Comparison of ENCODE assay signal across 8 cellular contexts in the genomic region with DNA sequence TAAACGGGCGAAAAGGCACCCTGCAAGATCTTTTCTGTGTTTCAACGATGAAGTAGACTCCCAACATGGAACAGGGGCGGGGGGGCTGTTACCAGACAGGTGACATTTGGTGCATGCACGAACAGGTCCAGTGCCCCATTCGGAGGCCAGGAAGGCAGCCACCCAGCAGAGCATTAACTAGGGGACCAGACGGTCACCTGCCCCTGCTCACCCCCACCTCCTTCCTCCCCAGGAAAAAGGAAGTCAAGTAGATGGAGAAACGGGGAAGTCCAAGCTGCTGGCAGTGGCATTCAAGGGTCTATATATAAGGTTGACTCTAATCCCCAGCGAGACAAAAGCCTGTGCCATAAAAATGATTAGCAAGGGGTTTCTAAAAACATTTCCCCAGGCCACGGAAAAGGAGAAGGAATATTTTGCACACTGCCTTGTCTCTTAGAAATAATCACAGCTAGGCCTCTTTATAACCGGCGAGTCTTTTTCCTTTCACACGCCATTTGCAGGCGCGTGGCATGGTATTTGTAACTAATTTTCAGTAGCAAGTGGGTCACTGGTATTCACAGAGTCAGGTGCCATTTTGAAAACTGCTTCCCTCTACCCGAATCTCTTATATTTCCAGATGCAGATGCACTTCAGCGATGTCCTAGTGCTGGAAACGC. TPM values are rescaled to one million over a fixed set of nuclear protein-coding genes. Genes with fewer than 3 reads are reported as not detected.
DNase-seq lines count a peak whose midpoint lies in the region; ATAC-seq and TF ChIP-seq lines count a peak whose summit lies in the region.

No MANE protein-coding gene starts in this region.

- TF ChIP-seq CTCF in WTC11 (IDR thresholded peaks at IDR 0.05) (no peak), endothelial cell (IDR thresholded peaks at IDR 0.05; ENCODE audit: unreplicated experiment) (no peak), psoas muscle (IDR thresholded peaks at IDR 0.05) (no peak)

- no peaks in the 10 kb centered on the region for H3K4me1 ChIP-seq in psoas muscle

- H3K27ac Mint-ChIP-seq in WTC11 (no peak overlapping the region), endothelial cell (ENCODE audit: unreplicated experiment) (peak overlapping the region; percentile 96)

- intact Hi-C loops in psoas muscle (cut with DNase I) = no loop called here

- peak overlapping the region; percentile 80 for H3K27ac ChIP-seq in psoas muscle

- H3K4me3 ChIP-seq in psoas muscle = peak overlapping the region; percentile 73

- H3K27me3 ChIP-seq in psoas muscle (ENCODE audit: insufficient read depth in 3 of 3, low read length in 2 of 3) = peaks cover 0 to 36% (median 0%) of the 10 kb centered on the region in 3 donors

- H3K9me3 ChIP-seq in psoas muscle = no peaks in the 10 kb centered on the region

- DNase-seq in NCI-H748 (lab: John Stamatoyannopoulos, UW; ENCODE audit: unreplicated experiment) = peak; percentile 30
- no peak for DNase-seq in NCI-H748 treated with DMSO at 0.1 percent for 48 hours (lab: John Stamatoyannopoulos, UW)
- DNase-seq in WTC11 (ENCODE audit: low spot score) = no peak
- no peak for DNase-seq in endothelial cell (ENCODE audit: low spot score)
- no peak for DNase-seq in psoas muscle
- DNase-seq in left lobe of liver (ENCODE audit: low spot score) = no peak

- no peaks in the 10 kb centered on the region for H3K27me3 Mint-ChIP-seq in WTC11 (ENCODE audit: low read depth)
- peaks cover 3% of the 10 kb centered on the region for H3K27me3 Mint-ChIP-seq in endothelial cell (ENCODE audit: unreplicated experiment)

- peaks cover 54% of the 10 kb centered on the region for H3K4me1 Mint-ChIP-seq in WTC11
- H3K4me1 Mint-ChIP-seq in endothelial cell (ENCODE audit: unreplicated experiment) = peaks cover 34% of the 10 kb centered on the region

- H3K36me3 ChIP-seq in psoas muscle (ENCODE audit: insufficient read depth in 1 of 2, low read depth in 1 of 2) = no peaks in the 10 kb centered on the region

- 56 to 59% (median 57%) methylated on average over 16 to 18 of the region's 18 CpGs for WGBS in psoas muscle, 3 donors

- ATAC-seq in WTC11 (no peak), psoas muscle (no peak), HG03095 (IDR thresholded peaks at IDR 0.05; ENCODE audit: unreplicated experiment) (no peak), GM21717 (IDR thresholded peaks at IDR 0.05; ENCODE audit: unreplicated experiment) (no peak), left lobe of liver (no peak)

- POLR2A ChIA-PET in WTC11 (lab: Charles Lee) = interaction anchor here (1.0 kb wide), 2 partner anchors 19 to 248 kb away, joined by 3 read pairs; no protein-coding TSS in a partner anchor

- H3K4me3 Mint-ChIP-seq in WTC11 = peak overlapping the region; percentile 93
- H3K4me3 Mint-ChIP-seq in endothelial cell (ENCODE audit: unreplicated experiment) = peak overlapping the region; percentile 96

- H3K9me3 Mint-ChIP-seq in WTC11 (no peaks in the 10 kb centered on the region), endothelial cell (ENCODE audit: unreplicated experiment) (no peaks in the 10 kb centered on the region)

- CTCF ChIA-PET in WTC11 (lab: Charles Lee) = no interaction called here

- H3K36me3 Mint-ChIP-seq in WTC11 = peaks cover 26% of the 10 kb centered on the region
- peaks cover 17% of the 10 kb centered on the region for H3K36me3 Mint-ChIP-seq in endothelial cell (ENCODE audit: low read depth, unreplicated experiment)

TF ChIP-seq in WTC11, 78 proteins besides CTCF, POLR2A, EP300 and RAD21 (continues in another document):
- TF ChIP-seq NR1H2 (CRISPR knock-in tag; IDR thresholded peaks at IDR 0.05) (no peak), ETV6 (CRISPR knock-in tag; IDR thresholded peaks at IDR 0.05) (no peak), AFF4 (CRISPR knock-in tag; IDR thresholded peaks at IDR 0.05; ENCODE audit: borderline replicate concordance) (no peak), ATF3 (CRISPR knock-in tag; conservative IDR thresholded peaks at IDR 0.05) (no peak), ZNF263 (CRISPR knock-in tag; IDR thresholded peaks at IDR 0.05; ENCODE audit: low read depth) (no peak)
- TF ChIP-seq, protein P1, sequence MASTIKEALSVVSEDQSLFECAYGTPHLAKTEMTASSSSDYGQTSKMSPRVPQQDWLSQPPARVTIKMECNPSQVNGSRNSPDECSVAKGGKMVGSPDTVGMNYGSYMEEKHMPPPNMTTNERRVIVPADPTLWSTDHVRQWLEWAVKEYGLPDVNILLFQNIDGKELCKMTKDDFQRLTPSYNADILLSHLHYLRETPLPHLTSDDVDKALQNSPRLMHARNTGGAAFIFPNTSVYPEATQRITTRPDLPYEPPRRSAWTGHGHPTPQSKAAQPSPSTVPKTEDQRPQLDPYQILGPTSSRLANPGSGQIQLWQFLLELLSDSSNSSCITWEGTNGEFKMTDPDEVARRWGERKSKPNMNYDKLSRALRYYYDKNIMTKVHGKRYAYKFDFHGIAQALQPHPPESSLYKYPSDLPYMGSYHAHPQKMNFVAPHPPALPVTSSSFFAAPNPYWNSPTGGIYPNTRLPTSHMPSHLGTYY (CRISPR knock-in tag; IDR thresholded peaks at IDR 0.05) = no peak
- TF ChIP-seq, protein P2, sequence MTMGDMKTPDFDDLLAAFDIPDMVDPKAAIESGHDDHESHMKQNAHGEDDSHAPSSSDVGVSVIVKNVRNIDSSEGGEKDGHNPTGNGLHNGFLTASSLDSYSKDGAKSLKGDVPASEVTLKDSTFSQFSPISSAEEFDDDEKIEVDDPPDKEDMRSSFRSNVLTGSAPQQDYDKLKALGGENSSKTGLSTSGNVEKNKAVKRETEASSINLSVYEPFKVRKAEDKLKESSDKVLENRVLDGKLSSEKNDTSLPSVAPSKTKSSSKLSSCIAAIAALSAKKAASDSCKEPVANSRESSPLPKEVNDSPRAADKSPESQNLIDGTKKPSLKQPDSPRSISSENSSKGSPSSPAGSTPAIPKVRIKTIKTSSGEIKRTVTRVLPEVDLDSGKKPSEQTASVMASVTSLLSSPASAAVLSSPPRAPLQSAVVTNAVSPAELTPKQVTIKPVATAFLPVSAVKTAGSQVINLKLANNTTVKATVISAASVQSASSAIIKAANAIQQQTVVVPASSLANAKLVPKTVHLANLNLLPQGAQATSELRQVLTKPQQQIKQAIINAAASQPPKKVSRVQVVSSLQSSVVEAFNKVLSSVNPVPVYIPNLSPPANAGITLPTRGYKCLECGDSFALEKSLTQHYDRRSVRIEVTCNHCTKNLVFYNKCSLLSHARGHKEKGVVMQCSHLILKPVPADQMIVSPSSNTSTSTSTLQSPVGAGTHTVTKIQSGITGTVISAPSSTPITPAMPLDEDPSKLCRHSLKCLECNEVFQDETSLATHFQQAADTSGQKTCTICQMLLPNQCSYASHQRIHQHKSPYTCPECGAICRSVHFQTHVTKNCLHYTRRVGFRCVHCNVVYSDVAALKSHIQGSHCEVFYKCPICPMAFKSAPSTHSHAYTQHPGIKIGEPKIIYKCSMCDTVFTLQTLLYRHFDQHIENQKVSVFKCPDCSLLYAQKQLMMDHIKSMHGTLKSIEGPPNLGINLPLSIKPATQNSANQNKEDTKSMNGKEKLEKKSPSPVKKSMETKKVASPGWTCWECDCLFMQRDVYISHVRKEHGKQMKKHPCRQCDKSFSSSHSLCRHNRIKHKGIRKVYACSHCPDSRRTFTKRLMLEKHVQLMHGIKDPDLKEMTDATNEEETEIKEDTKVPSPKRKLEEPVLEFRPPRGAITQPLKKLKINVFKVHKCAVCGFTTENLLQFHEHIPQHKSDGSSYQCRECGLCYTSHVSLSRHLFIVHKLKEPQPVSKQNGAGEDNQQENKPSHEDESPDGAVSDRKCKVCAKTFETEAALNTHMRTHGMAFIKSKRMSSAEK (CRISPR knock-in tag; IDR thresholded peaks at IDR 0.05; ENCODE audit: borderline replicate concordance) = no peak

RNA-seq across cellular contexts. Expression of gene TMSB4X, which starts 1.2 kb away (rescaled TPM):
- total RNA-seq in WTC11 (2021) (2,375 to 2,595 TPM (median 2,468 TPM) in 3 replicates), endothelial cell (ENCODE audit: unreplicated experiment) (3,201 TPM), psoas muscle (100 to 1,000 TPM; 382 to 731 (median 461) TPM), left lobe of liver (442 TPM)
- polyA plus RNA-seq in psoas muscle = 1,000 to 10,000 TPM in 1 of 3 donors, 100 to 1,000 TPM in 2; 534 to 1,148 (median 724) TPM
